ENCODE assay signal across 11 cellular contexts in the genomic region with DNA sequence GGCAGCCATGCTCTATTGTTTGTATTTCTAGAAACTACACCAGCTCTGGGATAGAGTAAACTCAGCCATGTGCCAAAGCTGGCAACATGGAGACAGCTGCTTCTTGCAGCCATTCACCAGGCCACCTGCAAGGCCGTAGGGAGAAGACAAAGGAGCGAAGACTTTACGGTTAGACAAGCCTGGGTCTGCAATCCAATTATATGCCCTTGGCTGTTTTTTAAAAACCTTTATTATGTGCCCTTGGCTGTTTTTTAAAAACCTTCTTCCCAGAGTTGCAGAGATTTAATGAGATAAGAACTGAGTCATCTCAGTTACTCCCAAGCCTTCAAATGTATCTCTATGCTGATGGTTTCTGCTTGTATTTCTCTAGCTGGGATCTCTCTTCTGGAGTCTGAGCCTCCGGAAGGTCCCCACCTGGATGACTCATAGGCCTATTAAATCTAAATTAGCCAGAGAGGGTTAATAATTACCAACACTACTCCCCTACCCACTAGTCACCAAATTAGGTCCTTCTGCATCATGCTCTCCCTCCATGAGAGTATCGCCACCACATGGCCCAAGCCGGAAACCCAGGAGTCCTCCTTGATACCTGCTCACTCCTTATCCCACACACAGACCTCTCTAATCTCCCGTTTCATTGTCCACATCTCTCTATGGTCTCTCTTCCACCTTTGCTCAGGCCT.
A peak's percentile ranks its signal among the peaks of the same experiment; 100 is the strongest.
DNase-seq lines count a peak whose midpoint lies in the region; ATAC-seq and TF ChIP-seq lines count a peak whose summit lies in the region.
"Had no signal": no experiment of that assay in that cellular context is flagged by ENCODE, and none has a peak within 500 bp of the region (broad histone marks: within the 10 kb centered on the region; RNA-seq: fewer than 3 reads in every experiment).

No MANE protein-coding gene starts in this region.

- in situ Hi-C loops in brain microvascular endothelial cell (cut with HindIII; ENCODE audit: low pct_ligation_motif_present, low sequenced_read_pairs) = no loop called here

- ATAC-seq in HG03060 (IDR thresholded peaks at IDR 0.05; ENCODE audit: low read depth, unreplicated experiment) = peak; percentile 71
- ATAC-seq in HG03342 (IDR thresholded peaks at IDR 0.05; ENCODE audit: unreplicated experiment) = no peak
- no peak for ATAC-seq in HG03135 (IDR thresholded peaks at IDR 0.05; ENCODE audit: unreplicated experiment)
- ATAC-seq: activated CD8-positive, alpha-beta memory T cell treated with anti-CD3 and anti-CD28 coated beads, Interleukin-2, amount 10 ng/mL, durations not matched to agents 7 days and 5 days; heart left ventricle had no signal

- no peak overlapping the region for H3K4me3 ChIP-seq in GM12865 (ENCODE audit: low read depth, low read length)
- H3K4me3 ChIP-seq in brain microvascular endothelial cell (ENCODE audit: low read depth, low read length) = no peak overlapping the region
- no peak overlapping the region for H3K4me3 ChIP-seq in mucosa of rectum (ENCODE audit: low read length in 2 of 2)
- H3K4me3 ChIP-seq: heart left ventricle had no signal

- no peak overlapping the region for H3K9ac ChIP-seq in mucosa of rectum (ENCODE audit: low read depth in 1 of 2, low read length in 2 of 2)

- H3K27me3 ChIP-seq in brain microvascular endothelial cell (replicated peaks) (no peaks in the 10 kb centered on the region), mucosa of rectum (ENCODE audit: control insufficient read depth in 2 of 2, insufficient read depth in 2 of 2, low read length in 2 of 2) (no peaks in the 10 kb centered on the region)
- H3K27me3 ChIP-seq: heart left ventricle had no signal

- H3K4me1 ChIP-seq in mucosa of rectum (ENCODE audit: control insufficient read depth in 2 of 2, insufficient read depth in 2 of 2, low read length in 2 of 2) = peaks cover 14 to 22% of the 10 kb centered on the region in 2 donors

- DNase-seq in GM12865 (ENCODE audit: low read depth) = no peak
- no peak for DNase-seq in brain microvascular endothelial cell
- DNase-seq in GOT3 (lab: John Stamatoyannopoulos, UW) = no peak
- DNase-seq in SIG-M5 treated with dmso at 0.1 percent for 504 hours (lab: John Stamatoyannopoulos, UW; ENCODE audit: unreplicated experiment) = no peak
- DNase-seq: activated CD8-positive, alpha-beta memory T cell treated with anti-CD3 and anti-CD28 coated beads, Interleukin-2, amount 10 ng/mL, durations not matched to agents 7 days and 5 days; heart left ventricle; NCI-H345 had no signal

- peak; percentile 13 for TF ChIP-seq CTCF in GM12865 (IDR thresholded peaks at IDR 0.05; ENCODE audit: insufficient read depth, low read depth, low read length, missing control alignments)
- TF ChIP-seq CTCF in brain microvascular endothelial cell (IDR thresholded peaks at IDR 0.05; ENCODE audit: low read depth, low read length, missing control alignments) = peak; percentile 39

- H3K27ac ChIP-seq in brain microvascular endothelial cell = peak overlapping the region; percentile 96
- peak overlapping the region; percentile 57 to 62 for H3K27ac ChIP-seq in mucosa of rectum (ENCODE audit: low read depth in 2 of 2, low read length in 2 of 2)

- H3K9me3 ChIP-seq in mucosa of rectum (ENCODE audit: control insufficient read depth in 2 of 2, low read length in 2 of 2) = no peaks in the 10 kb centered on the region
- H3K9me3 ChIP-seq: heart left ventricle had no signal

- H3K36me3 ChIP-seq in brain microvascular endothelial cell (replicated peaks) = no peaks in the 10 kb centered on the region
- no peaks in the 10 kb centered on the region for H3K36me3 ChIP-seq in mucosa of rectum (ENCODE audit: control insufficient read depth in 2 of 2, insufficient read depth in 2 of 2, low read length in 2 of 2)
- H3K36me3 ChIP-seq: heart left ventricle had no signal
